22 cellular contexts compared by ENCODE assay signal in the genomic region with DNA sequence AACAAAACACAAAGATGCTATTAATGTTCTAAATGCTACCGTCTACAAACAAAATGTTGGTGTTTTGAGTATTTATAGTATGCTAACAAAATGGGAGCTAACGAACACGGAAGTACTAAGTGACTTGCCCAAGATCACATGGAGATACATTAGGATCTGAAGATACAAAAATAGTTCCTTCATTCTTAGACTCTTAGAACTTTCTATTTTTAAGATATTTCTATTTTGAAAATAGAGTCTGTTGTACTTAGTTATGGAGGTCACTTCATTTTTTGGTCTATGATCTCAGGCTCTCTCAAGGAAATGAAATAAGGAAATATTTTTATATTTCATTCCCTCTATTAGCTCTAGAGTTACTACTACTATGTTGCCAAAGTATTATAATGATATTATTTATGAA.
DNase-seq lines count a peak whose midpoint lies in the region; ATAC-seq and TF ChIP-seq lines count a peak whose summit lies in the region.
"Had no signal": no experiment of that assay in that cellular context is flagged by ENCODE, and none has a peak within 500 bp of the region (broad histone marks: within the 10 kb centered on the region; RNA-seq: fewer than 3 reads in every experiment).

No MANE protein-coding gene starts in this region.

- H3K27ac ChIP-seq in left ventricle myocardium inferior (replicated peaks) (peak overlapping the region; percentile 41), tibial artery (peak overlapping the region; percentile 39 to 45), vagina (no peak overlapping the region)

- H3K9me3 ChIP-seq in left ventricle myocardium inferior (replicated peaks) (no peaks in the 10 kb centered on the region), tibial artery (no peaks in the 10 kb centered on the region), vagina (no peaks in the 10 kb centered on the region)
- H3K9me3 ChIP-seq: A549, Caco-2 had no signal

- H3K36me3 Mint-ChIP-seq in WTC11 (peaks cover 7% of the 10 kb centered on the region), nephron progenitor cell (ENCODE audit: low read depth) (peaks cover 51% of the 10 kb centered on the region)
- H3K36me3 Mint-ChIP-seq: CD4-positive, CD25-positive, alpha-beta regulatory T cell had no signal

- no peak overlapping the region for H3K4me3 Mint-ChIP-seq in WTC11
- H3K4me3 Mint-ChIP-seq in nephron progenitor cell = no peak overlapping the region
- H3K4me3 Mint-ChIP-seq: B cell; CD4-positive, CD25-positive, alpha-beta regulatory T cell had no signal

- TF ChIP-seq POLR2A in vagina (IDR thresholded peaks at IDR 0.05) = no peak

- intact Hi-C loops in left ventricle myocardium inferior (cut with micrococcal nuclease) = no loop called here
- intact Hi-C loops in Right ventricle myocardium superior (cut with DNase I) = no loop called here
- intact Hi-C loops in tibial artery (cut with DNase I; ENCODE audit: low total_unique reads) = loop anchor here (10.0 kb wide), 1 partner anchor 53 kb away; no protein-coding TSS in a partner anchor
- intact Hi-C loops in vagina (cut with DNase I) = no loop called here

- H3K4me1 ChIP-seq in left ventricle myocardium inferior (peaks cover 73% of the 10 kb centered on the region), tibial artery (peaks cover 0 to 86% (median 31%) of the 10 kb centered on the region in 4 donors), vagina (peaks cover 56% of the 10 kb centered on the region)

- TF ChIP-seq CTCF in left ventricle myocardium inferior (IDR thresholded peaks at IDR 0.05; ENCODE audit: borderline replicate concordance) = no peak
- TF ChIP-seq CTCF in WTC11 (IDR thresholded peaks at IDR 0.05) = no peak
- no peak for TF ChIP-seq CTCF in nephron progenitor cell (IDR thresholded peaks at IDR 0.05)
- TF ChIP-seq CTCF in tibial artery (IDR thresholded peaks at IDR 0.05) = no peak
- no peak for TF ChIP-seq CTCF in vagina (IDR thresholded peaks at IDR 0.05)

- DNase-seq in left ventricle myocardium inferior = no peak
- DNase-seq in Right ventricle myocardium superior = no peak
- DNase-seq in WTC11 (ENCODE audit: low spot score) = no peak
- no peak for DNase-seq in nephron progenitor cell
- no peak for DNase-seq in tibial artery
- no peak for DNase-seq in vagina (ENCODE audit: extremely low spot score in 2 of 2)
- DNase-seq: Caco-2; CD4-positive, CD25-positive, alpha-beta regulatory T cell; DMS 273 treated with DMSO at 0.1 percent for 48 hours; DMS79 treated with DMSO at 0.1 percent for 48 hours; H7; KBM-7; NCI-H1105; NCI-H2029 treated with DMSO at 0.1 percent for 48 hours; NCI-H226; NCI-H510A treated with DMSO at 0.1 percent for 48 hours; NCI-H748 treated with DMSO at 0.1 percent for 48 hours had no signal

- no peaks in the 10 kb centered on the region for H3K27me3 ChIP-seq in left ventricle myocardium inferior (ENCODE audit: low read depth)
- H3K27me3 ChIP-seq in tibial artery = no peaks in the 10 kb centered on the region
- no peaks in the 10 kb centered on the region for H3K27me3 ChIP-seq in vagina

- H3K36me3 ChIP-seq in left ventricle myocardium inferior = peaks cover 13% of the 10 kb centered on the region
- H3K36me3 ChIP-seq in tibial artery = peaks cover 0 to 8% (median 0%) of the 10 kb centered on the region in 3 donors
- H3K36me3 ChIP-seq in vagina = peaks cover 0 to 7% of the 10 kb centered on the region in 2 donors

- H3K4me1 Mint-ChIP-seq in WTC11 (peaks cover 16% of the 10 kb centered on the region), nephron progenitor cell (peaks cover 70% of the 10 kb centered on the region)
- H3K4me1 Mint-ChIP-seq: B cell; CD4-positive, CD25-positive, alpha-beta regulatory T cell had no signal

- H3K27me3 Mint-ChIP-seq in WTC11 (ENCODE audit: low read depth) = no peaks in the 10 kb centered on the region
- no peaks in the 10 kb centered on the region for H3K27me3 Mint-ChIP-seq in nephron progenitor cell (ENCODE audit: low read depth, poor library complexity)

- H3K27ac Mint-ChIP-seq in WTC11 (peak overlapping the region; percentile 1; the same call in 1 of the 2 replicates), nephron progenitor cell (peak overlapping the region; percentile 94)
- H3K27ac Mint-ChIP-seq: B cell; CD4-positive, CD25-positive, alpha-beta regulatory T cell had no signal

- H3K4me3 ChIP-seq in left ventricle myocardium inferior (no peak overlapping the region), tibial artery (peak overlapping the region; percentile 12 to 18), vagina (no peak overlapping the region)
- H3K4me3 ChIP-seq: A549 had no signal

- CTCF ChIA-PET in WTC11 (lab: Charles Lee) = no interaction called here

- H3K9me3 Mint-ChIP-seq in WTC11 = no peaks in the 10 kb centered on the region
- H3K9me3 Mint-ChIP-seq in nephron progenitor cell = no peaks in the 10 kb centered on the region
- H3K9me3 Mint-ChIP-seq: CD4-positive, CD25-positive, alpha-beta regulatory T cell had no signal

- POLR2A ChIA-PET in WTC11 (lab: Charles Lee) = no interaction called here

- ATAC-seq in Right ventricle myocardium superior (ENCODE audit: poor library complexity) (no peak), WTC11 (no peak), GM18909 (IDR thresholded peaks at IDR 0.05; ENCODE audit: poor library complexity, unreplicated experiment) (no peak), HG03442 (IDR thresholded peaks at IDR 0.05; ENCODE audit: unreplicated experiment) (no peak)
- ATAC-seq: A549, Panc1 had no signal

TF ChIP-seq in WTC11, 78 proteins besides CTCF, POLR2A, EP300 and RAD21:
- TF ChIP-seq, protein P1, sequence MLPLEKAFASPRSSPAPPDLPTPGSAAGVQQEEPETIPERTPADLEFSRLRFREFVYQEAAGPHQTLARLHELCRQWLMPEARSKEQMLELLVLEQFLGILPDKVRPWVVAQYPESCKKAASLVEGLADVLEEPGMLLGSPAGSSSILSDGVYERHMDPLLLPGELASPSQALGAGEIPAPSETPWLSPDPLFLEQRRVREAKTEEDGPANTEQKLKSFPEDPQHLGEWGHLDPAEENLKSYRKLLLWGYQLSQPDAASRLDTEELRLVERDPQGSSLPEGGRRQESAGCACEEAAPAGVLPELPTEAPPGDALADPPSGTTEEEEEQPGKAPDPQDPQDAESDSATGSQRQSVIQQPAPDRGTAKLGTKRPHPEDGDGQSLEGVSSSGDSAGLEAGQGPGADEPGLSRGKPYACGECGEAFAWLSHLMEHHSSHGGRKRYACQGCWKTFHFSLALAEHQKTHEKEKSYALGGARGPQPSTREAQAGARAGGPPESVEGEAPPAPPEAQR (CRISPR knock-in tag; IDR thresholded peaks at IDR 0.05) = no peak
- TF ChIP-seq FOXK1 (CRISPR knock-in tag; IDR thresholded peaks at IDR 0.05) (no peak), ZNF512 (CRISPR knock-in tag; IDR thresholded peaks at IDR 0.05; ENCODE audit: borderline replicate concordance) (no peak), AFF4 (CRISPR knock-in tag; IDR thresholded peaks at IDR 0.05; ENCODE audit: borderline replicate concordance) (no peak), JAZF1 (CRISPR knock-in tag; IDR thresholded peaks at IDR 0.05) (no peak), GABPB1 (CRISPR knock-in tag; IDR thresholded peaks at IDR 0.05) (no peak)

Comparison
In these comparisons a context has a peak if more than half of its experiments do, and no peak if none do; other contexts are left out.
1. H3K4me3 ChIP-seq: peak in tibial artery (2 of 2); none in left ventricle myocardium inferior (single experiment) and vagina (0 of 2).